ENCODE assay signal across 1 cellular context in the genomic region with DNA sequence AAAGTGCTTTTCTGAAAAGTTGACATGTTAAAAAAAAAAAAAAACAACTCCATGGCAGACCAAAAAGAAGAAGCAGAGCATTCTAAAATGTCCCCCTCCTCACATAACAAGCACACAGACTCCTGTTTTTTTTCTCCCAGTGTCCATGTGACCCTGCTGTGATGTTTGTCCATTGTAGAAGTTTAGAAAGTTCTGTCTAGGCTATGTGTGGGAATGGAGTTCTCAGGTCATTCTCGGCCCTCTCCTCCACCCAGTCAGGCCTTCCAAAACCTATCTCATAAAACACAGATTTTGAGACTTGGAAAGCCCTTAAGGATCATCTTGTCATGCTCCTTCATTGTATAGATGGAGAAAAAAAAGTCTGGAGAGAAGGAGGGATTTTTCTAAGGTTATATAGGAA.
TF ChIP-seq lines count a peak whose summit lies in the region.

No MANE protein-coding gene starts in this region.

TF ChIP-seq in GM12878, 131 proteins besides CTCF, POLR2A, EP300 and RAD21:
- TF ChIP-seq CHD1 (IDR thresholded peaks at IDR 0.05; ENCODE audit: low read depth, low read length) (no peak), ZNF384 (IDR thresholded peaks at IDR 0.05; ENCODE audit: borderline replicate concordance, low read depth, low read length) (peak; percentile 60; the same call in 1 of the 2 replicates), CBX5 (IDR thresholded peaks at IDR 0.05; ENCODE audit: low read depth) (no peak)
- TF ChIP-seq, protein P1, sequence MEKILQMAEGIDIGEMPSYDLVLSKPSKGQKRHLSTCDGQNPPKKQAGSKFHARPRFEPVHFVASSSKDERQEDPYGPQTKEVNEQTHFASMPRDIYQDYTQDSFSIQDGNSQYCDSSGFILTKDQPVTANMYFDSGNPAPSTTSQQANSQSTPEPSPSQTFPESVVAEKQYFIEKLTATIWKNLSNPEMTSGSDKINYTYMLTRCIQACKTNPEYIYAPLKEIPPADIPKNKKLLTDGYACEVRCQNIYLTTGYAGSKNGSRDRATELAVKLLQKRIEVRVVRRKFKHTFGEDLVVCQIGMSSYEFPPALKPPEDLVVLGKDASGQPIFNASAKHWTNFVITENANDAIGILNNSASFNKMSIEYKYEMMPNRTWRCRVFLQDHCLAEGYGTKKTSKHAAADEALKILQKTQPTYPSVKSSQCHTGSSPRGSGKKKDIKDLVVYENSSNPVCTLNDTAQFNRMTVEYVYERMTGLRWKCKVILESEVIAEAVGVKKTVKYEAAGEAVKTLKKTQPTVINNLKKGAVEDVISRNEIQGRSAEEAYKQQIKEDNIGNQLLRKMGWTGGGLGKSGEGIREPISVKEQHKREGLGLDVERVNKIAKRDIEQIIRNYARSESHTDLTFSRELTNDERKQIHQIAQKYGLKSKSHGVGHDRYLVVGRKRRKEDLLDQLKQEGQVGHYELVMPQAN (conservative IDR thresholded peaks at IDR 0.05): no peak
- TF ChIP-seq, protein P2, sequence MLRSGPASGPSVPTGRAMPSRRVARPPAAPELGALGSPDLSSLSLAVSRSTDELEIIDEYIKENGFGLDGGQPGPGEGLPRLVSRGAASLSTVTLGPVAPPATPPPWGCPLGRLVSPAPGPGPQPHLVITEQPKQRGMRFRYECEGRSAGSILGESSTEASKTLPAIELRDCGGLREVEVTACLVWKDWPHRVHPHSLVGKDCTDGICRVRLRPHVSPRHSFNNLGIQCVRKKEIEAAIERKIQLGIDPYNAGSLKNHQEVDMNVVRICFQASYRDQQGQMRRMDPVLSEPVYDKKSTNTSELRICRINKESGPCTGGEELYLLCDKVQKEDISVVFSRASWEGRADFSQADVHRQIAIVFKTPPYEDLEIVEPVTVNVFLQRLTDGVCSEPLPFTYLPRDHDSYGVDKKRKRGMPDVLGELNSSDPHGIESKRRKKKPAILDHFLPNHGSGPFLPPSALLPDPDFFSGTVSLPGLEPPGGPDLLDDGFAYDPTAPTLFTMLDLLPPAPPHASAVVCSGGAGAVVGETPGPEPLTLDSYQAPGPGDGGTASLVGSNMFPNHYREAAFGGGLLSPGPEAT (IDR thresholded peaks at IDR 0.05; ENCODE audit: low read depth): 0 out of 2 replicates have a peak, but pooled peaks have one; percentile 24
TF ChIP-seq in GM12878: peak in this region for 2.
